In the genomic region with DNA sequence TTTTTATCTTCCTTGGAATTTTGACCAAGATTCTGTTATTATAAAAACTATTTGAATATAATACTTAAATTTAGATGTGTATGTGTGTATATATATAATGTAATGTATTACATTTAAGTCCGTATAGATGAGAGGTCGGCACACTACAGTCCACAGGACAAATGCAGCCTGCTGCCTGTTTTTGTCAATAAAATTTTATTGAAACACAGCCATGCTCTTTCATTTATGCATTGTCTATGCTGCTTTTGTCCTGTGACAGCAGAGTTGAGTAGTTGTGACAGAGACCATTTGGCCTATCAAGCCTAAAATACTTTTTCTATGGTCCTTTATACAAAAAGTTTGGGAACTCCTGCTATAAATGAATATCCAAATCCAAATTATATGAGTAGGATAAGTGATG, we compare ENCODE assay signal across 5 cellular contexts.
"Had no signal": no experiment of that assay in that cellular context is flagged by ENCODE, and none has a peak within 500 bp of the region (broad histone marks: within the 10 kb centered on the region; RNA-seq: fewer than 3 reads in every experiment).

No MANE protein-coding gene starts in this region.

- ATAC-seq: GM12878 had no signal

- FAIRE-seq: GM12878, GM18507, GM19239 had no signal

- H3K4me3 ChIP-seq: GM12878 had no signal

- DNase-seq: GDM1, GF-D8 had no signal
